Comparison of ENCODE assay signal across 12 cellular contexts in genomic region chr1:114342376-114342775, GRCh38.
A peak's percentile ranks its signal among the peaks of the same experiment; 100 is the strongest.
DNase-seq lines count a peak whose midpoint lies in the region; ATAC-seq, FAIRE-seq and TF ChIP-seq lines count a peak whose summit lies in the region.
"Had no signal": no experiment of that assay in that cellular context is flagged by ENCODE, and none has a peak within 500 bp of the region (broad histone marks: within the 10 kb centered on the region; RNA-seq: fewer than 3 reads in every experiment).

No MANE protein-coding gene starts in this region.

- H3K27ac Mint-ChIP-seq in CD8-positive, alpha-beta memory T cell: peak overlapping the region; percentile 62 to 98 (median 94)
- peak overlapping the region; percentile 21 for H3K27ac Mint-ChIP-seq in nephron progenitor cell

- DNase-seq in CD8-positive, alpha-beta memory T cell: peak; percentile 29 to 76 (median 47)
- peak; percentile 60 for DNase-seq in NOMO-1 treated with DMSO at 0.1 percent for 48 hours (lab: John Stamatoyannopoulos, UW; ENCODE audit: unreplicated experiment)
- DNase-seq in activated T-cell treated with anti-CD3 and anti-CD28 coated beads, Interleukin-2, amount 50 U/mL, for 4 hours: no peak
- no peak for DNase-seq in nephron progenitor cell
- DNase-seq in cerebellar cortex (ENCODE audit: low spot score): no peak
- no peak for DNase-seq in thyroid gland
- no peak for DNase-seq in H54 (ENCODE audit: insufficient read length, low spot score)
- DNase-seq in ovary: no peak
- DNase-seq: GM23248, left cardiac atrium, NCI-H1092 treated with DMSO at 0.1 percent for 48 hours had no signal

- H3K9me3 Mint-ChIP-seq in CD8-positive, alpha-beta memory T cell: peaks cover 0 to 2% (median 0%) of the 10 kb centered on the region in 5 donors
- no peaks in the 10 kb centered on the region for H3K9me3 Mint-ChIP-seq in activated T-cell treated with anti-CD3 and anti-CD28 coated beads, Interleukin-2, amount 50 U/mL, for 4 hours
- peaks cover 8% of the 10 kb centered on the region for H3K9me3 Mint-ChIP-seq in nephron progenitor cell

- no peak for ATAC-seq in activated T-cell treated with anti-CD3 and anti-CD28 coated beads, Interleukin-2, amount 50 U/mL, for 4 hours
- ATAC-seq: left cardiac atrium had no signal

- WGBS in thyroid gland, 2 donors: 81 to 86% methylated on average over 3 of the region's 3 CpGs
- 88 to 95% (median 95%) methylated on average over 3 of the region's 3 CpGs for WGBS in ovary, 3 donors

- H3K27ac ChIP-seq in CD8-positive, alpha-beta memory T cell (ENCODE audit: low read depth, low read length): peak overlapping the region; percentile 62
- H3K27ac ChIP-seq in thyroid gland: no peak overlapping the region
- H3K27ac ChIP-seq in ovary: no peak overlapping the region
- H3K27ac ChIP-seq: cardiac muscle cell, GM23248 had no signal

- no peaks in the 10 kb centered on the region for H3K27me3 ChIP-seq in CD8-positive, alpha-beta memory T cell (ENCODE audit: insufficient read depth, low read length, poor library complexity, severe bottlenecking)
- H3K27me3 ChIP-seq in thyroid gland (no peaks in the 10 kb centered on the region), ovary (no peaks in the 10 kb centered on the region)
- H3K27me3 ChIP-seq: cardiac muscle cell had no signal

- peaks cover 65% of the 10 kb centered on the region for H3K4me1 ChIP-seq in CD8-positive, alpha-beta memory T cell (ENCODE audit: insufficient read depth, low read length)
- peaks cover 3 to 17% of the 10 kb centered on the region in 2 donors for H3K4me1 ChIP-seq in thyroid gland
- no peaks in the 10 kb centered on the region for H3K4me1 ChIP-seq in ovary (ENCODE audit: insufficient read depth)

- no peak for TF ChIP-seq CTCF in nephron progenitor cell (IDR thresholded peaks at IDR 0.05)
- no peak for TF ChIP-seq CTCF in thyroid gland (IDR thresholded peaks at IDR 0.05)
- no peak for TF ChIP-seq CTCF in ovary (IDR thresholded peaks at IDR 0.05)

- H3K36me3 ChIP-seq in CD8-positive, alpha-beta memory T cell (ENCODE audit: insufficient read depth, low read length): no peaks in the 10 kb centered on the region
- no peaks in the 10 kb centered on the region for H3K36me3 ChIP-seq in thyroid gland
- H3K36me3 ChIP-seq in ovary: no peaks in the 10 kb centered on the region
- H3K36me3 ChIP-seq: cardiac muscle cell had no signal

- no peak for TF ChIP-seq POLR2A in thyroid gland (IDR thresholded peaks at IDR 0.05)
- no peak for TF ChIP-seq POLR2A in H54 (IDR thresholded peaks at IDR 0.05; ENCODE audit: low read depth, low read length)
- TF ChIP-seq POLR2A in ovary (IDR thresholded peaks at IDR 0.05): no peak

- peaks cover 0 to 5% (median 0%) of the 10 kb centered on the region in 3 donors for H3K36me3 Mint-ChIP-seq in CD8-positive, alpha-beta memory T cell
- H3K36me3 Mint-ChIP-seq in activated T-cell treated with anti-CD3 and anti-CD28 coated beads, Interleukin-2, amount 50 U/mL, for 4 hours (ENCODE audit: insufficient read depth): no peaks in the 10 kb centered on the region
- H3K36me3 Mint-ChIP-seq in nephron progenitor cell (ENCODE audit: low read depth): peaks cover 4% of the 10 kb centered on the region

- FAIRE-seq in H54 (lab: Jason Lieb, UNC): no peak

- peaks cover 0 to 1% of the 10 kb centered on the region in 2 donors for H3K27me3 Mint-ChIP-seq in CD8-positive, alpha-beta memory T cell
- H3K27me3 Mint-ChIP-seq in activated T-cell treated with anti-CD3 and anti-CD28 coated beads, Interleukin-2, amount 50 U/mL, for 4 hours (ENCODE audit: low read depth): no peaks in the 10 kb centered on the region
- H3K27me3 Mint-ChIP-seq in nephron progenitor cell (ENCODE audit: low read depth, poor library complexity): peaks cover 5% of the 10 kb centered on the region

- TF ChIP-seq EP300 in ovary (IDR thresholded peaks at IDR 0.05): no peak

- H3K4me3 ChIP-seq in CD8-positive, alpha-beta memory T cell (ENCODE audit: low read length): no peak overlapping the region
- H3K4me3 ChIP-seq in thyroid gland (replicated peaks in 1 of 3): no peak overlapping the region
- no peak overlapping the region for H3K4me3 ChIP-seq in ovary
- H3K4me3 ChIP-seq: cardiac muscle cell, GM23248 had no signal

- intact Hi-C loops in thyroid gland (cut with DNase I) (loop anchor here (10.0 kb wide), 1 partner anchor 442 kb away; the partner anchor contains the start of gene SIKE1), ovary (cut with DNase I) (loop anchor here in 1 of 4 donors (10.0 kb wide), 1 partner anchor 372 kb away; the partner anchor contains the start of gene NRAS)

- peak overlapping the region; percentile 11 to 85 (median 55) for H3K4me3 Mint-ChIP-seq in CD8-positive, alpha-beta memory T cell
- H3K4me3 Mint-ChIP-seq in activated T-cell treated with anti-CD3 and anti-CD28 coated beads, Interleukin-2, amount 50 U/mL, for 4 hours: peak overlapping the region; percentile 9
- no peak overlapping the region for H3K4me3 Mint-ChIP-seq in nephron progenitor cell

- POLR2A ChIA-PET in CD8-positive, alpha-beta memory T cell (lab: Charles Lee): interaction anchor here (1.1 to 1.7 kb wide), 3 partner anchors 13 to 438 kb away, joined by 3 to 7 read pairs (median 5); partner anchors contain the start of genes AP4B1 and HIPK1

- H3K4me1 Mint-ChIP-seq in CD8-positive, alpha-beta memory T cell: peaks cover 74 to 88% (median 83%) of the 10 kb centered on the region in 3 donors
- peaks cover 58% of the 10 kb centered on the region for H3K4me1 Mint-ChIP-seq in activated T-cell treated with anti-CD3 and anti-CD28 coated beads, Interleukin-2, amount 50 U/mL, for 4 hours (ENCODE audit: low read depth)
- H3K4me1 Mint-ChIP-seq in nephron progenitor cell: peaks cover 74% of the 10 kb centered on the region

- CTCF ChIA-PET in CD8-positive, alpha-beta memory T cell (lab: Charles Lee): interaction anchor here (0.9 to 1.0 kb wide), 2 partner anchors 14 to 329 kb away, joined by 3 read pairs; no protein-coding TSS in a partner anchor

- no peaks in the 10 kb centered on the region for H3K9me3 ChIP-seq in CD8-positive, alpha-beta memory T cell (ENCODE audit: low read length)
- no peaks in the 10 kb centered on the region for H3K9me3 ChIP-seq in thyroid gland
- H3K9me3 ChIP-seq in ovary: no peaks in the 10 kb centered on the region

Comparison
In these comparisons a context has a peak if more than half of its experiments do, and no peak if none do; other contexts are left out.
1. DNase-seq: peak in CD8-positive, alpha-beta memory T cell (5 of 5) and NOMO-1 treated with DMSO at 0.1 percent for 48 hours (single experiment); none in activated T-cell treated with anti-CD3 and anti-CD28 coated beads, Interleukin-2, amount 50 U/mL, for 4 hours (single experiment), nephron progenitor cell (single experiment), cerebellar cortex (single experiment), thyroid gland (0 of 2), H54 (single experiment) and ovary (0 of 5).